Comparison of ENCODE assay signal across 8 cellular contexts in genomic region chr14:101628471-101628966, GRCh38.
DNase-seq lines count a peak whose midpoint lies in the region; ATAC-seq lines count a peak whose summit lies in the region.

No MANE protein-coding gene starts in this region.

- WGBS in aorta, 2 donors = 2% methylated on average over 39 to 44 of the region's 44 CpGs

- H3K27ac ChIP-seq in rectal smooth muscle tissue (ENCODE audit: low read depth, low read length) (no peak overlapping the region), aorta (ENCODE audit: low read depth in 1 of 2, low read length in 2 of 2) (no peak overlapping the region)

- H3K27me3 ChIP-seq in adipocyte (replicated peaks; ENCODE audit: control insufficient read depth, insufficient read depth, low read length) = peaks cover 46% of the 10 kb centered on the region
- H3K27me3 ChIP-seq in rectal smooth muscle tissue (ENCODE audit: control insufficient read depth, insufficient read depth, low read length) = peaks cover 3% of the 10 kb centered on the region
- H3K27me3 ChIP-seq in aorta (ENCODE audit: control insufficient read depth in 1 of 2, insufficient read depth in 2 of 2, low read length in 1 of 2) = no peaks in the 10 kb centered on the region

- H3K4me3 ChIP-seq in adipocyte (ENCODE audit: low read length) (peak overlapping the region; percentile 62), rectal smooth muscle tissue (ENCODE audit: low read length) (peak overlapping the region; percentile 48), aorta (ENCODE audit: low read length in 2 of 2) (no peak overlapping the region)

- H3K9ac ChIP-seq in adipocyte (ENCODE audit: low read length) (peak overlapping the region; percentile 83), rectal smooth muscle tissue (ENCODE audit: low read length) (peak overlapping the region; percentile 22)

- intact Hi-C loops in left ventricle myocardium superior (cut with micrococcal nuclease) (loop anchor here (5.0 kb wide), 1 partner anchor 1246 kb away; no protein-coding TSS in a partner anchor), aorta (cut with DNase I) (loop anchor here (2.0 to 10.0 kb wide), 3 partner anchors 964 to 1244 kb away; no protein-coding TSS in a partner anchor)

- no peaks in the 10 kb centered on the region for H3K9me3 ChIP-seq in adipocyte (ENCODE audit: control insufficient read depth, low read length)
- H3K9me3 ChIP-seq in aorta (ENCODE audit: control insufficient read depth, low read length) = no peaks in the 10 kb centered on the region

- H3K4me1 ChIP-seq in adipocyte (ENCODE audit: control insufficient read depth, insufficient read depth, low read length) (peaks cover 8% of the 10 kb centered on the region), rectal smooth muscle tissue (ENCODE audit: control insufficient read depth, insufficient read depth, low read length) (no peaks in the 10 kb centered on the region), aorta (ENCODE audit: control insufficient read depth in 1 of 2, insufficient read depth in 2 of 2, low read length in 2 of 2) (no peaks in the 10 kb centered on the region)

- DNase-seq in COLO668 (lab: John Stamatoyannopoulos, UW; ENCODE audit: unreplicated experiment) (peak; percentile 59), M059J (ENCODE audit: low read depth) (peak; percentile 51), SW480 (ENCODE audit: low spot score) (peak; percentile 37), adipocyte (ENCODE audit: low read depth) (peak; percentile 86), left ventricle myocardium superior (peak; percentile 87), aorta (peak; percentile 82 to 90)

- ATAC-seq in GM21619 (IDR thresholded peaks at IDR 0.05; ENCODE audit: unreplicated experiment) (peak; percentile 77), left ventricle myocardium superior (peak; percentile 94), aorta (ENCODE audit: low FRiP score) (peak; percentile 94)

- H3K36me3 ChIP-seq in adipocyte (ENCODE audit: control insufficient read depth, insufficient read depth, low read length, severe bottlenecking) = no peaks in the 10 kb centered on the region
- H3K36me3 ChIP-seq in rectal smooth muscle tissue (ENCODE audit: control insufficient read depth, insufficient read depth, low read length) = no peaks in the 10 kb centered on the region
- H3K36me3 ChIP-seq in aorta (ENCODE audit: control insufficient read depth in 1 of 2, insufficient read depth in 2 of 2, low read length in 1 of 2) = no peaks in the 10 kb centered on the region

Comparison
In these comparisons a context has a peak if more than half of its experiments do, and no peak if none do; other contexts are left out.
1. DNase-seq: peak in every context shown above with its lines; median percentile 87 in left ventricle myocardium superior; 86 in adipocyte; 86 in aorta; 59 in COLO668; 51 in M059J; 37 in SW480.
2. H3K4me3 ChIP-seq: peak in adipocyte (single experiment) and rectal smooth muscle tissue (single experiment); none in aorta (0 of 2).
3. Peak in every context shown above with its lines, with median percentiles within 50 percentile points of each other: ATAC-seq.